In the genomic region with DNA sequence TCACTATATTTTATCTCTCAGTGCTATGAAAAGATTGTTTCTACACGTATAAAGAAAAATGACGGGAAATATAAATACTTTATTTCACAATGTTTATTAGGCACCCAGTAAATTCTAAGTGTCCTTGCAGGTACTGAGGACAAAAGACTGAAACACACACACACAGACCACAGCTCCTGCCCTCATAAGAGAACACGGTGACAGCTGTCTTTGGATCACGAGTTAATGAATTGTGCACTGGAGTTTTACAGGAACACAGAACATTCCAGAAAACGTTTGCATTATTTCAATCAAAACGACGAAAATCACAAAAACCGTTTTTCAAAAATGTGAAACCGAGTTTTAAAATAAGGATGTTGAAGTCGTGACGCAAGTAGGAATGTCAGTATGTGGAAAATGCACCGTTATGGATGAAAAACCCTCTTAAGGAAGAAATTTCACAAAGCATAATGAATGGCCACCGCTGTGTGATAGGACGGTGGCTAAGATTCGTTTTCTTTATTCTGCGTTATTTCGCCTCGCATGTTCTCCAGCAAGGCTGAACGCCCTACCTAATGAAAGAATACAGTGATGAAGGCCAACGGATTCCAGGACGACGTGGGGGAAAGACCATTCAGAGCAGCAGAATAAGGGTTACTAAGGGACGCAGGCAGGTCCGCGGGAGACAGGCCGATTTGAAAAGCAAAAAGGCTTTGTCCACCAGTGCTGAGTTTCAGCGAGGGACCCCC, we compare ENCODE assay signal across 8 cellular contexts. TPM values are rescaled to one million over a fixed set of nuclear protein-coding genes. Genes with fewer than 3 reads are reported as not detected.
DNase-seq lines count a peak whose midpoint lies in the region; ATAC-seq and TF ChIP-seq lines count a peak whose summit lies in the region.

No MANE protein-coding gene starts in this region.

- no peaks in the 10 kb centered on the region for H3K9me3 ChIP-seq in suprapubic skin

- no peaks in the 10 kb centered on the region for H3K9me3 Mint-ChIP-seq in activated T-helper 2 cell treated with anti-CD3 and anti-CD28 coated beads, Interferon-gamma antibody, Interleukin-2, Interleukin-4, amounts not matched to agents 10 μg/mL and 5 μg/mL and 100 μg/mL, durations not matched to agents 14 hours and 24 hours and 36 hours

- no peak for TF ChIP-seq CTCF in suprapubic skin (IDR thresholded peaks at IDR 0.05)

- DNase-seq in NCI-H2029 treated with DMSO at 0.1 percent for 48 hours (lab: John Stamatoyannopoulos, UW): peak; percentile 34
- no peak for DNase-seq in NCI-H2029 (lab: John Stamatoyannopoulos, UW)
- DNase-seq in activated T-helper 2 cell treated with anti-CD3 and anti-CD28 coated beads, Interferon-gamma antibody, Interleukin-2, Interleukin-4, amounts not matched to agents 10 μg/mL and 5 μg/mL and 100 μg/mL, durations not matched to agents 14 hours and 24 hours and 36 hours (ENCODE audit: low spot score): no peak
- peak; percentile 17 for DNase-seq in islet precursor cell
- no peak for DNase-seq in suprapubic skin (ENCODE audit: low spot score in 2 of 2)
- DNase-seq in superior temporal gyrus (ENCODE audit: extremely low spot score): no peak
- no peak for DNase-seq in RKO (ENCODE audit: low spot score)

- no peaks in the 10 kb centered on the region for H3K36me3 ChIP-seq in suprapubic skin

- peak overlapping the region; percentile 85 for H3K4me3 Mint-ChIP-seq in activated T-helper 2 cell treated with anti-CD3 and anti-CD28 coated beads, Interferon-gamma antibody, Interleukin-2, Interleukin-4, amounts not matched to agents 10 μg/mL and 5 μg/mL and 100 μg/mL, durations not matched to agents 14 hours and 24 hours and 36 hours (ENCODE audit: low read depth)

- intact Hi-C loops in activated T-helper 2 cell treated with anti-CD3 and anti-CD28 coated beads, Interferon-gamma antibody, Interleukin-2, Interleukin-4, amounts not matched to agents 10 μg/mL and 5 μg/mL and 100 μg/mL, durations not matched to agents 14 hours and 24 hours and 36 hours (cut with micrococcal nuclease): no loop called here

- no peaks in the 10 kb centered on the region for H3K27me3 Mint-ChIP-seq in activated T-helper 2 cell treated with anti-CD3 and anti-CD28 coated beads, Interferon-gamma antibody, Interleukin-2, Interleukin-4, amounts not matched to agents 10 μg/mL and 5 μg/mL and 100 μg/mL, durations not matched to agents 14 hours and 24 hours and 36 hours (ENCODE audit: low read depth)

- peak overlapping the region; percentile 92 for H3K27ac Mint-ChIP-seq in activated T-helper 2 cell treated with anti-CD3 and anti-CD28 coated beads, Interferon-gamma antibody, Interleukin-2, Interleukin-4, amounts not matched to agents 10 μg/mL and 5 μg/mL and 100 μg/mL, durations not matched to agents 14 hours and 24 hours and 36 hours

- TF ChIP-seq EP300 in suprapubic skin (IDR thresholded peaks at IDR 0.05): no peak

- H3K4me1 ChIP-seq in suprapubic skin: no peaks in the 10 kb centered on the region

- H3K27me3 ChIP-seq in suprapubic skin: no peaks in the 10 kb centered on the region

- peak overlapping the region; percentile 92 for H3K27ac ChIP-seq in suprapubic skin

- no peaks in the 10 kb centered on the region for H3K36me3 Mint-ChIP-seq in activated T-helper 2 cell treated with anti-CD3 and anti-CD28 coated beads, Interferon-gamma antibody, Interleukin-2, Interleukin-4, amounts not matched to agents 10 μg/mL and 5 μg/mL and 100 μg/mL, durations not matched to agents 14 hours and 24 hours and 36 hours (ENCODE audit: low read depth)

- peak overlapping the region; percentile 56 for H3K4me3 ChIP-seq in suprapubic skin

- TF ChIP-seq POLR2A in suprapubic skin (IDR thresholded peaks at IDR 0.05): no peak

- ATAC-seq in HG03196 (IDR thresholded peaks at IDR 0.05; ENCODE audit: unreplicated experiment): peak; percentile 10

- 5% methylated on average over 27 of the region's 27 CpGs for WGBS in suprapubic skin

- H3K4me1 Mint-ChIP-seq in activated T-helper 2 cell treated with anti-CD3 and anti-CD28 coated beads, Interferon-gamma antibody, Interleukin-2, Interleukin-4, amounts not matched to agents 10 μg/mL and 5 μg/mL and 100 μg/mL, durations not matched to agents 14 hours and 24 hours and 36 hours (ENCODE audit: low read depth): peaks cover 5% of the 10 kb centered on the region

RNA-seq across cellular contexts. Expression of a gene that starts 24.2 kb away (rescaled TPM):
- total RNA-seq in activated T-helper 2 cell treated with anti-CD3 and anti-CD28 coated beads, Interferon-gamma antibody, Interleukin-2, Interleukin-4, amounts not matched to agents 10 μg/mL and 5 μg/mL and 100 μg/mL, durations not matched to agents 14 hours and 24 hours and 36 hours: 26.2 and 28.2 TPM in 2 replicates
- 10 to 100 TPM; 13.1 to 38.1 (median 24.8) TPM for total RNA-seq in suprapubic skin

RNA-seq across cellular contexts. Expression of a gene that starts 37.0 kb away (rescaled TPM):
- 14.5 and 14.6 TPM in 2 replicates for total RNA-seq in activated T-helper 2 cell treated with anti-CD3 and anti-CD28 coated beads, Interferon-gamma antibody, Interleukin-2, Interleukin-4, amounts not matched to agents 10 μg/mL and 5 μg/mL and 100 μg/mL, durations not matched to agents 14 hours and 24 hours and 36 hours
- 100 to 1,000 TPM in 1 of 4 donors, 10 to 100 TPM in 3; 42.5 to 126 (median 48.0) TPM for total RNA-seq in suprapubic skin

Comparison
In these comparisons a context has a peak if more than half of its experiments do, and no peak if none do; other contexts are left out.
1. DNase-seq: peak in NCI-H2029 treated with DMSO at 0.1 percent for 48 hours (single experiment) and islet precursor cell (single experiment); none in NCI-H2029 (single experiment), activated T-helper 2 cell treated with anti-CD3 and anti-CD28 coated beads, Interferon-gamma antibody, Interleukin-2, Interleukin-4, amounts not matched to agents 10 μg/mL and 5 μg/mL and 100 μg/mL, durations not matched to agents 14 hours and 24 hours and 36 hours (single experiment), suprapubic skin (0 of 2), superior temporal gyrus (single experiment) and RKO (single experiment).